ENCODE assay signal across 19 cellular contexts in genomic region chr6:134525190-134525868, GRCh38.
A peak's percentile ranks its signal among the peaks of the same experiment; 100 is the strongest.
DNase-seq lines count a peak whose midpoint lies in the region; ATAC-seq and TF ChIP-seq lines count a peak whose summit lies in the region.
"Had no signal": no experiment of that assay in that cellular context is flagged by ENCODE, and none has a peak within 500 bp of the region (broad histone marks: within the 10 kb centered on the region; RNA-seq: fewer than 3 reads in every experiment).

No MANE protein-coding gene starts in this region.

- DNase-seq in NCI-H1105 treated with DMSO at 0.1 percent for 48 hours (lab: John Stamatoyannopoulos, UW): peak; percentile 8
- DNase-seq in NCI-H1105 (lab: John Stamatoyannopoulos, UW): no peak
- no peak for DNase-seq in left ventricle myocardium superior
- DNase-seq in right atrium auricular region (ENCODE audit: low spot score): no peak
- no peak for DNase-seq in progenitor cell of endocrine pancreas (ENCODE audit: low spot score, unreplicated experiment)
- no peak for DNase-seq in mucosa of gallbladder (ENCODE audit: low spot score)
- DNase-seq in retina: no peak
- DNase-seq: BE2C; CD4-positive, alpha-beta T cell; DMS79 treated with DMSO at 0.1 percent for 48 hours; H9; Kasumi-1; MM.1S; NCI-H1092 treated with DMSO at 0.1 percent for 48 hours; NCI-H1930; Peyer's patch; SHP77 had no signal

- no peak overlapping the region for H3K4me3 Mint-ChIP-seq in progenitor cell of endocrine pancreas (ENCODE audit: low read depth)
- H3K4me3 Mint-ChIP-seq: CD4-positive, alpha-beta T cell; H9 had no signal

- H3K36me3 Mint-ChIP-seq in progenitor cell of endocrine pancreas (ENCODE audit: insufficient read depth): no peaks in the 10 kb centered on the region

- intact Hi-C loops in left ventricle myocardium superior (cut with micrococcal nuclease): no loop called here

- peaks cover 7% of the 10 kb centered on the region for H3K27me3 Mint-ChIP-seq in progenitor cell of endocrine pancreas
- H3K27me3 Mint-ChIP-seq: CD4-positive, alpha-beta T cell had no signal

- no peak overlapping the region for H3K4me3 ChIP-seq in right atrium auricular region
- H3K4me3 ChIP-seq in liver (ENCODE audit: low read depth in 1 of 3, low read length in 3 of 3): no peak overlapping the region
- H3K4me3 ChIP-seq: Peyer's patch had no signal

- H3K9me3 Mint-ChIP-seq in progenitor cell of endocrine pancreas (ENCODE audit: low read depth): no peaks in the 10 kb centered on the region
- H3K9me3 Mint-ChIP-seq: H9 had no signal

- H3K36me3 ChIP-seq in right atrium auricular region (peaks cover 6% of the 10 kb centered on the region), liver (ENCODE audit: control insufficient read depth in 4 of 4, insufficient read depth in 3 of 4, low read depth in 1 of 4, low read length in 3 of 4) (no peaks in the 10 kb centered on the region)
- H3K36me3 ChIP-seq: BE2C, Peyer's patch had no signal

- H3K9ac ChIP-seq in liver (ENCODE audit: low read depth in 1 of 2, low read length in 2 of 2): no peak overlapping the region

- H3K27me3 ChIP-seq in right atrium auricular region: no peaks in the 10 kb centered on the region
- no peaks in the 10 kb centered on the region for H3K27me3 ChIP-seq in liver (ENCODE audit: control insufficient read depth in 4 of 4, insufficient read depth in 4 of 4, low read length in 3 of 4)
- H3K27me3 ChIP-seq: BE2C, Peyer's patch had no signal

- no peaks in the 10 kb centered on the region for H3K9me3 ChIP-seq in right atrium auricular region
- no peaks in the 10 kb centered on the region for H3K9me3 ChIP-seq in liver (ENCODE audit: control insufficient read depth in 4 of 4, low read length in 3 of 4)
- H3K9me3 ChIP-seq: BE2C, Peyer's patch had no signal

- H3K4me1 ChIP-seq in right atrium auricular region (peaks cover 0 to 5% of the 10 kb centered on the region in 2 donors), liver (ENCODE audit: control insufficient read depth in 4 of 4, insufficient read depth in 4 of 4, low read length in 3 of 4) (peaks cover 8 to 40% (median 22%) of the 10 kb centered on the region in 4 donors)
- H3K4me1 ChIP-seq: BE2C had no signal

- peak; percentile 63 for ATAC-seq in left ventricle myocardium superior

- H3K27ac Mint-ChIP-seq in progenitor cell of endocrine pancreas: no peak overlapping the region
- H3K27ac Mint-ChIP-seq: CD4-positive, alpha-beta T cell; H9 had no signal

- H3K4me1 Mint-ChIP-seq in progenitor cell of endocrine pancreas (ENCODE audit: low read depth): peaks cover 12% of the 10 kb centered on the region

- H3K27ac ChIP-seq in right atrium auricular region (no peak overlapping the region), liver (ENCODE audit: low read depth in 1 of 2, low read length in 2 of 2) (peak overlapping the region; percentile 54 to 83)
- H3K27ac ChIP-seq: 22Rv1 had no signal

- TF ChIP-seq CTCF in right atrium auricular region (IDR thresholded peaks at IDR 0.05) (no peak), liver (IDR thresholded peaks at IDR 0.05; ENCODE audit: low read depth, low read length, missing input control) (no peak), progenitor cell of endocrine pancreas (IDR thresholded peaks at IDR 0.05; ENCODE audit: unreplicated experiment) (no peak)

- TF ChIP-seq RAD21 in liver (IDR thresholded peaks at IDR 0.05): no peak

TF ChIP-seq in liver, 16 proteins besides CTCF, POLR2A, EP300 and RAD21:
- TF ChIP-seq HNF4A (conservative IDR thresholded peaks at IDR 0.05) (no peak), YY1 (IDR thresholded peaks at IDR 0.05) (no peak), GABPA (IDR thresholded peaks at IDR 0.05 in 1 of 2, conservative IDR thresholded peaks at IDR 0.05 in 1 of 2) (no peak), MAX (IDR thresholded peaks at IDR 0.05) (no peak), NR2F2 (IDR thresholded peaks at IDR 0.05) (no peak), RXRA (IDR thresholded peaks at IDR 0.05) (peak in 1 of 2 donors; percentile 29), TAF1 (conservative IDR thresholded peaks at IDR 0.05) (no peak)

Comparison
In these comparisons a context has a peak if more than half of its experiments do, and no peak if none do; other contexts are left out.
1. H3K27ac ChIP-seq: peak in liver (2 of 2); none in right atrium auricular region (0 of 2).